Comparison of ENCODE assay signal across 8 cellular contexts in genomic region chr1:155070721-155071556, GRCh38. TPM values are rescaled to one million over a fixed set of nuclear protein-coding genes. Genes with fewer than 3 reads are reported as not detected.
DNase-seq lines count a peak whose midpoint lies in the region; ATAC-seq, FAIRE-seq and TF ChIP-seq lines count a peak whose summit lies in the region.

No MANE protein-coding gene starts in this region.

- peak; percentile 60 for ATAC-seq in GM18505 (IDR thresholded peaks at IDR 0.05; ENCODE audit: unreplicated experiment)
- ATAC-seq in HG03457 (IDR thresholded peaks at IDR 0.05; ENCODE audit: unreplicated experiment): no peak

- no peak for FAIRE-seq in small intestine (lab: Jason Lieb, UNC)

- no peak overlapping the region for H2AFZ ChIP-seq in ACC112 (ENCODE audit: low read length, unreplicated experiment)

- peaks cover 10% of the 10 kb centered on the region for H3K36me3 Mint-ChIP-seq in T-helper 2 cell treated with Interferon-gamma antibody and Interleukin-4, amounts not matched to agents 5 μg/mL and 100 μg/mL, for 36 hours (ENCODE audit: low read depth)

- no peaks in the 10 kb centered on the region for H3K79me2 ChIP-seq in ACC112 (ENCODE audit: control insufficient read depth, insufficient read depth, low read length, unreplicated experiment)

- peak; percentile 40 for TF ChIP-seq CTCF in astrocyte of the spinal cord (IDR thresholded peaks at IDR 0.05; ENCODE audit: low read depth, low read length)

- H3K27ac Mint-ChIP-seq in T-helper 2 cell treated with Interferon-gamma antibody and Interleukin-4, amounts not matched to agents 5 μg/mL and 100 μg/mL, for 36 hours: peak overlapping the region; percentile 20

- in situ Hi-C loops in KBM-7 (cut with MboI; ENCODE audit: low pct_unique_long_range_greater_than_20kb, low sequenced_read_pairs): no loop called here
- in situ Hi-C loops in astrocyte of the spinal cord (cut with HindIII; ENCODE audit: low sequenced_read_pairs): no loop called here

- H3K36me3 ChIP-seq in ACC112 (ENCODE audit: insufficient read depth, low read length) (no peaks in the 10 kb centered on the region), small intestine (ENCODE audit: control insufficient read depth in 2 of 2, insufficient read depth in 2 of 2, low read length in 2 of 2) (no peaks in the 10 kb centered on the region)

- peak; percentile 83 for DNase-seq in KBM-7
- peak; percentile 63 for DNase-seq in T-helper 2 cell treated with Interferon-gamma antibody and Interleukin-4, amounts not matched to agents 5 μg/mL and 100 μg/mL, for 36 hours (ENCODE audit: low spot score)
- peak; percentile 72 for DNase-seq in astrocyte of the spinal cord (ENCODE audit: low read depth, low spot score)
- DNase-seq in small intestine: peak; percentile 81

- no peak for TF ChIP-seq POLR2A in GM18505 (IDR thresholded peaks at IDR 0.05; ENCODE audit: borderline replicate concordance, extremely low read depth, insufficient read depth, insufficient read length)

- H3K9me3 Mint-ChIP-seq in T-helper 2 cell treated with Interferon-gamma antibody and Interleukin-4, amounts not matched to agents 5 μg/mL and 100 μg/mL, for 36 hours: no peaks in the 10 kb centered on the region

- peaks cover 28% of the 10 kb centered on the region for H3K4me1 Mint-ChIP-seq in T-helper 2 cell treated with Interferon-gamma antibody and Interleukin-4, amounts not matched to agents 5 μg/mL and 100 μg/mL, for 36 hours (ENCODE audit: low read depth)

- H3K9me3 ChIP-seq in iPS-18c (ENCODE audit: control insufficient read depth, insufficient read depth, low read length) (no peaks in the 10 kb centered on the region), small intestine (ENCODE audit: control insufficient read depth, low read depth) (no peaks in the 10 kb centered on the region)

- H3K4me3 Mint-ChIP-seq in T-helper 2 cell treated with Interferon-gamma antibody and Interleukin-4, amounts not matched to agents 5 μg/mL and 100 μg/mL, for 36 hours: peak overlapping the region; percentile 29

- peaks cover 3% of the 10 kb centered on the region for H3K27me3 Mint-ChIP-seq in T-helper 2 cell treated with Interferon-gamma antibody and Interleukin-4, amounts not matched to agents 5 μg/mL and 100 μg/mL, for 36 hours (ENCODE audit: low read depth)

- no peaks in the 10 kb centered on the region for H3K27me3 ChIP-seq in ACC112 (ENCODE audit: insufficient read depth, low read length)
- no peaks in the 10 kb centered on the region for H3K27me3 ChIP-seq in small intestine (ENCODE audit: control insufficient read depth in 2 of 2, insufficient read depth in 2 of 2, low read length in 2 of 2)

- H3K27ac ChIP-seq in ACC112 (ENCODE audit: low read depth, low read length): no peak overlapping the region
- peak overlapping the region in 1 of 2 donors; percentile 53 for H3K27ac ChIP-seq in small intestine (ENCODE audit: low read depth in 1 of 2, low read length in 1 of 2)

- H3K4me1 ChIP-seq in ACC112 (ENCODE audit: control insufficient read depth, insufficient read depth, low read length, unreplicated experiment) (peaks cover 10% of the 10 kb centered on the region), small intestine (ENCODE audit: control insufficient read depth in 2 of 2, insufficient read depth in 1 of 2, low read depth in 1 of 2, low read length in 1 of 2) (no peaks in the 10 kb centered on the region)

- H3K4me3 ChIP-seq in ACC112 (ENCODE audit: low read depth, low read length) (peak overlapping the region; percentile 60), astrocyte of the spinal cord (ENCODE audit: low read depth, low read length) (peak overlapping the region; percentile 35), iPS-18c (ENCODE audit: insufficient read depth, low read depth, low read length) (peak overlapping the region; percentile 44), small intestine (ENCODE audit: low read depth in 1 of 2, low read length in 2 of 2) (peak overlapping the region in 1 of 2 donors; percentile 4)

- WGBS in small intestine, 3 donors: 3 to 8% (median 4%) methylated on average over 55 to 60 of the region's 60 CpGs

RNA-seq across cellular contexts. Expression of gene EFNA4, which starts 7.4 kb away (rescaled TPM):
- 10 to 100 TPM; 16.8 to 17.5 (median 17.2) TPM for polyA plus RNA-seq in small intestine

RNA-seq across cellular contexts. Expression of gene EFNA3, which starts 7.7 kb away (rescaled TPM):
- polyA plus RNA-seq in small intestine: 1 to 10 TPM; 2.0 to 7.0 (median 4.5) TPM

RNA-seq across cellular contexts. Expression of gene ADAM15, which starts 19.8 kb away (rescaled TPM):
- 100 to 1,000 TPM; 143 to 206 (median 152) TPM for polyA plus RNA-seq in small intestine

RNA-seq across cellular contexts. Expression of gene DCST1, which starts 37.3 kb away (rescaled TPM):
- polyA plus RNA-seq in small intestine: under 1 TPM in 1 of 3 donors, not detected in 2; 0.10 TPM

RNA-seq across cellular contexts. Expression of gene DCST2, which starts 37.4 kb away (rescaled TPM):
- 10 to 100 TPM in 2 of 3 donors, 1 to 10 TPM in 1; 1.9 to 27.1 (median 18.6) TPM for polyA plus RNA-seq in small intestine
